18 cellular contexts compared by ENCODE assay signal in genomic region chr2:129907256-129907973, GRCh38.
"Had no signal": no experiment of that assay in that cellular context is flagged by ENCODE, and none has a peak within 500 bp of the region (broad histone marks: within the 10 kb centered on the region; RNA-seq: fewer than 3 reads in every experiment).

No MANE protein-coding gene starts in this region.

- H3K9me3 ChIP-seq: left lung, right lobe of liver, tibial artery had no signal

- H3K9ac ChIP-seq: parathyroid adenoma had no signal

- H3K4me1 ChIP-seq: foreskin keratinocyte, left lung, parathyroid adenoma, right lobe of liver, tibial artery had no signal

- H3K36me3 Mint-ChIP-seq: activated naive CD8-positive, alpha-beta T cell treated with anti-CD3 and anti-CD28 coated beads, Interleukin-2, amount 10 ng/mL, durations not matched to agents 7 days and 5 days; naive thymus-derived CD8-positive, alpha-beta T cell; WTC11 had no signal

- H3K9me3 Mint-ChIP-seq: activated naive CD4-positive, alpha-beta T cell treated with anti-CD3 and anti-CD28 coated beads for 36 hours; activated naive CD8-positive, alpha-beta T cell treated with anti-CD3 and anti-CD28 coated beads, Interleukin-2, amount 10 ng/mL, durations not matched to agents 7 days and 5 days; activated T-cell treated with anti-CD3 and anti-CD28 coated beads, Interleukin-2, amount 50 U/mL, for 72 hours; naive thymus-derived CD8-positive, alpha-beta T cell; stimulated activated naive CD8-positive, alpha-beta T cell treated with anti-CD3 and anti-CD28 coated beads, Interleukin-15, Interleukin-2, amounts not matched to agents 100 ng/mL and 50 ng/mL, for 24 hours; WTC11 had no signal

- H3K79me2 ChIP-seq: parathyroid adenoma had no signal

- H3K27me3 ChIP-seq: foreskin keratinocyte, right lobe of liver had no signal

- DNase-seq: activated effector memory CD4-positive, alpha-beta T cell treated with Interleukin-2 at 50 U/mL for 16 hours; activated naive CD4-positive, alpha-beta T cell treated with anti-CD3 and anti-CD28 coated beads for 36 hours; activated naive CD8-positive, alpha-beta T cell treated with anti-CD3 and anti-CD28 coated beads, Interleukin-2, amount 10 ng/mL, durations not matched to agents 7 days and 5 days; activated T-cell treated with anti-CD3 and anti-CD28 coated beads, Interleukin-2, amount 50 U/mL, for 72 hours; amniotic stem cell; effector CD8-positive, alpha-beta T cell; foreskin keratinocyte; right lobe of liver; stimulated activated CD4-positive, alpha-beta T cell treated with anti-CD3 and anti-CD28 coated beads, Interleukin-1b, Interleukin-23, amount 100 ng/mL, for 48 hours; T1000; tibial artery had no signal

- ATAC-seq: activated T-cell treated with anti-CD3 and anti-CD28 coated beads, Interleukin-2, amount 50 U/mL, for 72 hours; foreskin keratinocyte; left lung; naive thymus-derived CD8-positive, alpha-beta T cell; right lobe of liver; WTC11 had no signal

- H3K4me3 Mint-ChIP-seq: activated naive CD4-positive, alpha-beta T cell treated with anti-CD3 and anti-CD28 coated beads for 36 hours; activated naive CD8-positive, alpha-beta T cell treated with anti-CD3 and anti-CD28 coated beads, Interleukin-2, amount 10 ng/mL, durations not matched to agents 7 days and 5 days; activated T-cell treated with anti-CD3 and anti-CD28 coated beads, Interleukin-2, amount 50 U/mL, for 72 hours; naive thymus-derived CD8-positive, alpha-beta T cell; stimulated activated naive CD8-positive, alpha-beta T cell treated with anti-CD3 and anti-CD28 coated beads, Interleukin-15, Interleukin-2, amounts not matched to agents 100 ng/mL and 50 ng/mL, for 24 hours; WTC11 had no signal

- H3K27me3 Mint-ChIP-seq: stimulated activated naive CD8-positive, alpha-beta T cell treated with anti-CD3 and anti-CD28 coated beads, Interleukin-15, Interleukin-2, amounts not matched to agents 100 ng/mL and 50 ng/mL, for 24 hours had no signal

- H3K4me3 ChIP-seq: left lung, lung, right lobe of liver, skin epidermis, tibial artery had no signal

- H3K27ac ChIP-seq: foreskin keratinocyte, left lung, parathyroid adenoma, right lobe of liver, skin epidermis, tibial artery had no signal

- H3K36me3 ChIP-seq: left lung, right lobe of liver, tibial artery had no signal

- H3K27ac Mint-ChIP-seq: activated naive CD4-positive, alpha-beta T cell treated with anti-CD3 and anti-CD28 coated beads for 36 hours; activated naive CD8-positive, alpha-beta T cell treated with anti-CD3 and anti-CD28 coated beads, Interleukin-2, amount 10 ng/mL, durations not matched to agents 7 days and 5 days; activated T-cell treated with anti-CD3 and anti-CD28 coated beads, Interleukin-2, amount 50 U/mL, for 72 hours; naive thymus-derived CD8-positive, alpha-beta T cell; stimulated activated naive CD8-positive, alpha-beta T cell treated with anti-CD3 and anti-CD28 coated beads, Interleukin-15, Interleukin-2, amounts not matched to agents 100 ng/mL and 50 ng/mL, for 24 hours had no signal

- H3K4me1 Mint-ChIP-seq: naive thymus-derived CD8-positive, alpha-beta T cell had no signal
